Comparison of ENCODE assay signal across 9 cellular contexts in genomic region chr11:125263268-125263790, GRCh38.
DNase-seq lines count a peak whose midpoint lies in the region; ATAC-seq and TF ChIP-seq lines count a peak whose summit lies in the region.
"Had no signal": no experiment of that assay in that cellular context is flagged by ENCODE, and none has a peak within 500 bp of the region (broad histone marks: within the 10 kb centered on the region; RNA-seq: fewer than 3 reads in every experiment).

No MANE protein-coding gene starts in this region.

- POLR2A ChIA-PET in T-cell (lab: Charles Lee), result no interaction called here

- H3K36me3 Mint-ChIP-seq in T-cell, result no peaks in the 10 kb centered on the region

- ATAC-seq in HG03175 (IDR thresholded peaks at IDR 0.05; ENCODE audit: unreplicated experiment) (no peak), T-cell (replicated peaks in 1 of 4) (no peak), HG03442 (IDR thresholded peaks at IDR 0.05; ENCODE audit: unreplicated experiment) (no peak)

- H3K4me1 ChIP-seq in HUES48 (ENCODE audit: control insufficient read depth, insufficient read depth, low read length) (peaks cover 28% of the 10 kb centered on the region), stomach (peaks cover 0 to 27% (median 18%) of the 10 kb centered on the region in 4 donors)

- H3K27me3 Mint-ChIP-seq in T-cell, result peaks cover 45 to 54% of the 10 kb centered on the region in 2 donors

- peak overlapping the region; percentile 55 for H3K9ac ChIP-seq in HUES48 (ENCODE audit: low read depth, low read length)

- H3K9me3 ChIP-seq in HUES48 (ENCODE audit: control insufficient read depth, insufficient read depth, low read length) (no peaks in the 10 kb centered on the region), stomach (no peaks in the 10 kb centered on the region)

- intact Hi-C loops in stomach (cut with DNase I; ENCODE audit: low total_unique reads), result no loop called here

- H3K4me3 Mint-ChIP-seq in T-cell, result no peak overlapping the region
- H3K4me3 Mint-ChIP-seq: dendritic cell treated with granulocyte-macrophage colony-stimulating factor and Interleukin-4, amounts not matched to agents 40 ng/mL and 50 ng/mL, for 4 days had no signal

- H3K4me3 ChIP-seq in HUES48 (ENCODE audit: low read depth, low read length) (peak overlapping the region; percentile 45; the same call in 1 of the 2 replicates), choroid plexus epithelial cell (ENCODE audit: low read depth, low read length) (no peak overlapping the region), stomach (peak overlapping the region in 1 of 4 donors; percentile 6)

- no peaks in the 10 kb centered on the region for H3K9me3 Mint-ChIP-seq in T-cell
- H3K9me3 Mint-ChIP-seq: dendritic cell treated with granulocyte-macrophage colony-stimulating factor and Interleukin-4, amounts not matched to agents 40 ng/mL and 50 ng/mL, for 4 days had no signal

- H3K27ac Mint-ChIP-seq in T-cell, result no peak overlapping the region
- H3K27ac Mint-ChIP-seq: dendritic cell treated with granulocyte-macrophage colony-stimulating factor and Interleukin-4, amounts not matched to agents 40 ng/mL and 50 ng/mL, for 4 days had no signal

- CTCF ChIA-PET in T-cell (lab: Charles Lee), result no interaction called here

- peak; percentile 34 for TF ChIP-seq EP300 in stomach (IDR thresholded peaks at IDR 0.05)

- peak; percentile 100 for DNase-seq in choroid plexus epithelial cell (ENCODE audit: low read depth)
- DNase-seq in kidney glomerular epithelial cell (lab: John Stamatoyannopoulos, UW), result peak; percentile 53
- peak; percentile 53 for DNase-seq in stomach
- no peak for DNase-seq in T-cell
- DNase-seq in NCI-H1105 treated with DMSO at 0.1 percent for 48 hours (lab: John Stamatoyannopoulos, UW), result no peak

- WGBS in stomach, 5 donors, result 7 to 16% (median 13%) methylated on average over 20 to 29 of the region's 29 CpGs

- H3K27me3 ChIP-seq in HUES48 (ENCODE audit: control insufficient read depth, insufficient read depth, low read length), result peaks cover 36% of the 10 kb centered on the region
- H3K27me3 ChIP-seq in stomach, result peaks cover 0 to 31% (median 28%) of the 10 kb centered on the region in 3 donors

- H3K27ac ChIP-seq in HUES48 (ENCODE audit: low read depth, low read length) (peak overlapping the region; percentile 85), stomach (peak overlapping the region; percentile 37 to 54 (median 41))

- H3K36me3 ChIP-seq in HUES48 (ENCODE audit: control insufficient read depth, insufficient read depth, low read length), result no peaks in the 10 kb centered on the region
- H3K36me3 ChIP-seq in stomach, result no peaks in the 10 kb centered on the region

- TF ChIP-seq CTCF in choroid plexus epithelial cell (conservative IDR thresholded peaks at IDR 0.05; ENCODE audit: low read depth, low read length), result no peak
- TF ChIP-seq CTCF in stomach (IDR thresholded peaks at IDR 0.05), result no peak

- TF ChIP-seq POLR2A in stomach (IDR thresholded peaks at IDR 0.05), result no peak

- H3K4me1 Mint-ChIP-seq in T-cell, result no peaks in the 10 kb centered on the region

Comparison
In these comparisons a context has a peak if more than half of its experiments do, and no peak if none do; other contexts are left out.
1. DNase-seq: peak in choroid plexus epithelial cell (single experiment), kidney glomerular epithelial cell (single experiment) and stomach (single experiment); none in T-cell (0 of 34) and NCI-H1105 treated with DMSO at 0.1 percent for 48 hours (single experiment).